In the genomic region with DNA sequence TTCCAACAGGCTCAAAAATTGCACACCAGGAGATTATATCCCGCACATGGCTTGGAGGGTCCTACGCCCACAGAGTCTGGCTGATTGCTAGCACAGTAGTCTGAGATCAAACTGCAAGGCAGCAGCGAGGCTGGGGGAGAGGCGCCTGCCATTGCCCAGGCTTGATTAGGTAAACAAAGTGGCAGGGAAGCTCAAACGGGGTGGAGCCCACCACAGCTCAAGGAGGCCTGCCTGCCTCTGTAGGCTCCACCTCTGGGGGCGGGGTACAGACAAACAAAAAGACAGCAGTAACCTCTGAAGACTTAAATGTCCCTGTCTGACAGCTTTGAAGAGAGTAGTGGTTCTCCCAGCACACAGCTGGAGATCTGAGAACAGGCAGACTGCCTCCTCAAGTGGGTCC, we compare ENCODE assay signal across 10 cellular contexts. TPM values are rescaled to one million over a fixed set of nuclear protein-coding genes. Genes with fewer than 3 reads are reported as not detected.
"Had no signal": no experiment of that assay in that cellular context is flagged by ENCODE, and none has a peak within 500 bp of the region (broad histone marks: within the 10 kb centered on the region; RNA-seq: fewer than 3 reads in every experiment).

No MANE protein-coding gene starts in this region.

RNA-seq across cellular contexts. Expression of a gene that starts 19.3 kb away (rescaled TPM):
- total RNA-seq: activated naive CD4-positive, alpha-beta T cell treated with anti-CD3 and anti-CD28 coated beads for 36 hours; activated naive CD4-positive, alpha-beta T cell treated with anti-CD3 and anti-CD28 coated beads, Interleukin-2, amount 50 U/mL, for 72 hours; activated naive CD8-positive, alpha-beta T cell treated with anti-CD3 and anti-CD28 coated beads for 36 hours; activated T-cell treated with anti-CD3 and anti-CD28 coated beads, Interleukin-2, amount 50 U/mL, for 4 hours; activated T-helper 1 cell treated with anti-CD3 and anti-CD28 coated beads, Interleukin-12 subunit alpha, Interleukin-12 subunit beta, Interleukin-2, Interleukin-4 antibody, amounts not matched to agents 30 ng/mL and 10 ng/mL and 1 ng/mL, durations not matched to agents 14 hours and 24 hours and 36 hours; activated T-helper 17 cell treated with anti-CD3 and anti-CD28 coated beads, Interleukin-2, amount 50 U/mL, for 72 hours; activated T-helper 2 cell treated with anti-CD3 and anti-CD28 coated beads, Interferon-gamma antibody, Interleukin-2, Interleukin-4, amounts not matched to agents 10 μg/mL and 5 μg/mL and 100 μg/mL, durations not matched to agents 14 hours and 24 hours and 36 hours; ascending aorta; cardiac septum had no signal
- polyA plus RNA-seq: aorta had no signal
